19 cellular contexts compared by ENCODE assay signal in the genomic region with DNA sequence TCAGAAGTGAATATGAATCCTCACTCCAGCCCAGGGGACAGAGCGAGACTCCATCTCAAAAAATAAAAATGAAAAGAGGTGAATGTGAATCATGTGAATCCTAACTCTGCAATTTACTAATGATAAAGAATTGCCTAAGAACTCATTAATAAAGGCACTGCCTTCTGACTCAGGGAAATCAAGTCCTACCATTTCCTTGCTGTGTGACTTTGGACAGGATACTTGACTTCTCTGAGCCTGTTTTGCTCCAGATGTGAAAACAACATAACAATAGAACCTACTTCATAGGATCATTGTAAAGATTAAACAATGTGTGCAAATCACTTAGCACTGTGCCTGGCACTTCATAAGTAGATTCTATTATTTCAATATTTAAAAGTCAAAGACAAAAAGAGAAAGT. TPM values are rescaled to one million over a fixed set of nuclear protein-coding genes. Genes with fewer than 3 reads are reported as not detected.
A peak's percentile ranks its signal among the peaks of the same experiment; 100 is the strongest.
DNase-seq lines count a peak whose midpoint lies in the region; ATAC-seq, FAIRE-seq and TF ChIP-seq lines count a peak whose summit lies in the region.
"Had no signal": no experiment of that assay in that cellular context is flagged by ENCODE, and none has a peak within 500 bp of the region (broad histone marks: within the 10 kb centered on the region; RNA-seq: fewer than 3 reads in every experiment).

No MANE protein-coding gene starts in this region.

- no peak overlapping the region for H3K56ac ChIP-seq in H1 (replicated peaks; ENCODE audit: insufficient read length, low read depth, low read length)

- no peak overlapping the region for H4K8ac ChIP-seq in H1 (ENCODE audit: extremely low read depth, insufficient read depth, low read length)

- H3K4me1 ChIP-seq in ACC112 (ENCODE audit: control insufficient read depth, insufficient read depth, low read length, unreplicated experiment) (peaks cover 27% of the 10 kb centered on the region), HUES6 (ENCODE audit: control insufficient read depth, insufficient read depth, low read length) (peaks cover 13% of the 10 kb centered on the region), H1 (replicated peaks in 1 of 4; ENCODE audit: control insufficient read depth in 3 of 4, insufficient read depth in 4 of 4, low read length in 3 of 4) (peaks cover 0 to 12% (median 7%) of the 10 kb centered on the region in 4 experiments; a peak in 5 of 7 replicates), osteoblast (ENCODE audit: insufficient read depth, low read length) (peaks cover 16% of the 10 kb centered on the region), pancreas (no peaks in the 10 kb centered on the region)

- no peaks in the 10 kb centered on the region for H3K79me1 ChIP-seq in H1 (ENCODE audit: low read depth, low read length)

- H3K27me3 ChIP-seq in ACC112 (ENCODE audit: insufficient read depth, low read length) (no peaks in the 10 kb centered on the region), HUES6 (ENCODE audit: control insufficient read depth, insufficient read depth, low read length) (no peaks in the 10 kb centered on the region), H1 (replicated peaks in 1 of 4; ENCODE audit: control insufficient read depth in 3 of 4, extremely low read depth in 1 of 4, insufficient read depth in 3 of 4, low read length in 3 of 4) (no peaks in the 10 kb centered on the region), osteoblast (ENCODE audit: insufficient read depth, low read length) (no peaks in the 10 kb centered on the region), pancreas (no peaks in the 10 kb centered on the region)

- peak overlapping the region; percentile 89; the same call in 1 of the 2 replicates for H2BK5ac ChIP-seq in H1 (ENCODE audit: low read depth, low read length)

- no peak overlapping the region; the same call in 1 of the 2 replicates for H3K18ac ChIP-seq in H1 (ENCODE audit: extremely low read depth, low read length)

- no peak for TF ChIP-seq CTCF in H1 (IDR thresholded peaks at IDR 0.05; ENCODE audit: control extremely low read depth in 1 of 3, insufficient read depth in 1 of 3, low read depth in 1 of 3, low read length in 3 of 3)
- TF ChIP-seq CTCF in osteoblast (IDR thresholded peaks at IDR 0.05; ENCODE audit: extremely low read depth, low read depth, low read length) = no peak
- no peak for TF ChIP-seq CTCF in pancreas (IDR thresholded peaks at IDR 0.05)
- no peak for TF ChIP-seq CTCF in omental fat pad (IDR thresholded peaks at IDR 0.05)

- H2BK15ac ChIP-seq in H1 (ENCODE audit: low read length) = no peak overlapping the region

- H3K4ac ChIP-seq in H1 (replicated peaks; ENCODE audit: insufficient read length, low read depth, low read length) = no peak overlapping the region

- H3K23me2 ChIP-seq in H1 (ENCODE audit: low read depth, low read length) = 0 out of 2 replicates have a peak, but pooled peaks cover 1% of the 10 kb centered on the region

- intact Hi-C loops in pancreas (cut with DNase I) = no loop called here

- WGBS in H1 (ENCODE audit: extremely low coverage in 1 of 2, insufficient coverage in 1 of 2, insufficient read length in 1 of 2, insufficient replicate concordance in 2 of 2, low coverage in 1 of 2, low lambda C conversion rate in 2 of 2, missing lambda C conversion rate in 1 of 2), 2 experiments = 50% methylated on average over 1 of the region's 1 CpG; no CpG with 5 or more reads in 1 of the 2 experiments
- WGBS in pancreas, 2 donors = 92 to 94% methylated on average over 1 of the region's 1 CpG

- DNase-seq in H1 (ENCODE audit: low read depth in 1 of 2, low spot score in 2 of 2) (no peak), osteoblast (ENCODE audit: insufficient read length, low spot score, missing footprints) (no peak), pancreas (no peak), omental fat pad (ENCODE audit: low spot score) (no peak), NCI-H128 (lab: John Stamatoyannopoulos, UW; ENCODE audit: unreplicated experiment) (no peak)
- no peak for DNase-seq in stimulated activated CD8-positive, alpha-beta memory T cell treated with anti-CD3 and anti-CD28 coated beads, Interleukin-4, amount 100 ng/mL, for 48 hours
- DNase-seq: CD4-positive, alpha-beta memory T cell; DMS153; GF-D8; NCI-H1092 treated with DMSO at 0.1 percent for 48 hours; NCI-H1694; NCI-H2081 treated with DMSO at 0.1 percent for 48 hours; NCI-H748 treated with DMSO at 0.1 percent for 48 hours had no signal

- CTCF ChIA-PET in H1 (lab: Charles Lee; ENCODE audit: partially characterized antibody) = interaction anchor here (0.7 to 2.4 kb wide), 4 partner anchors 8 to 34 kb away, joined by 3 to 7 read pairs (median 6); no protein-coding TSS in a partner anchor

- H3K4me3 ChIP-seq in ACC112 (ENCODE audit: low read depth, low read length) = no peak overlapping the region
- H3K4me3 ChIP-seq in HUES6 (ENCODE audit: low read depth, low read length) = no peak overlapping the region
- peak overlapping the region in 1 of 4 experiments; percentile 39; a peak in 1 of 8 replicates for H3K4me3 ChIP-seq in H1 (ENCODE audit: extremely low read depth in 1 of 4, insufficient read depth in 2 of 4, low read depth in 3 of 4, low read length in 4 of 4)
- no peak overlapping the region for H3K4me3 ChIP-seq in osteoblast (ENCODE audit: insufficient read depth, low read length)
- no peak overlapping the region for H3K4me3 ChIP-seq in pancreas
- H3K4me3 ChIP-seq: SK-N-MC had no signal

- no peak overlapping the region for H2BK12ac ChIP-seq in H1 (ENCODE audit: low read depth, low read length)

- H2BK20ac ChIP-seq in H1 (ENCODE audit: low read length) = no peak overlapping the region

- H3K14ac ChIP-seq in H1 (ENCODE audit: insufficient read length) = no peak overlapping the region

- no peak for TF ChIP-seq POLR2A in H1 (IDR thresholded peaks at IDR 0.05; ENCODE audit: control extremely low read depth in 1 of 2, low read depth in 2 of 2, low read length in 2 of 2)

- no peaks in the 10 kb centered on the region for H3K9me3 ChIP-seq in HUES6 (ENCODE audit: control insufficient read depth, insufficient read depth, low read depth, low read length)
- no peaks in the 10 kb centered on the region for H3K9me3 ChIP-seq in H1 (ENCODE audit: insufficient read depth in 2 of 2, low read depth in 1 of 2, low read length in 1 of 2)
- H3K9me3 ChIP-seq in osteoblast (ENCODE audit: low read depth, low read length) = no peaks in the 10 kb centered on the region
- H3K9me3 ChIP-seq in pancreas = no peaks in the 10 kb centered on the region

- no peak overlapping the region for H3K9ac ChIP-seq in HUES6 (ENCODE audit: low read length)
- H3K9ac ChIP-seq in H1 (replicated peaks in 1 of 4; ENCODE audit: extremely low read depth in 1 of 4, low read depth in 3 of 4, low read length in 3 of 4) = no peak overlapping the region

- no peak overlapping the region for H2AK5ac ChIP-seq in H1 (ENCODE audit: low read depth, low read length)

- H3K36me3 ChIP-seq in ACC112 (ENCODE audit: insufficient read depth, low read length) (no peaks in the 10 kb centered on the region), HUES6 (ENCODE audit: control insufficient read depth, insufficient read depth, low read length) (no peaks in the 10 kb centered on the region), H1 (ENCODE audit: control insufficient read depth in 2 of 4, insufficient read depth in 4 of 4, low read length in 3 of 4) (no peaks in the 10 kb centered on the region; a peak in 1 of 8 replicates), osteoblast (ENCODE audit: insufficient read depth, low read length) (no peaks in the 10 kb centered on the region), pancreas (no peaks in the 10 kb centered on the region)

- no peak overlapping the region for H4K91ac ChIP-seq in H1 (replicated peaks; ENCODE audit: insufficient read length, low read length)

- TF ChIP-seq EP300 in H1 (IDR thresholded peaks at IDR 0.05; ENCODE audit: borderline replicate concordance in 1 of 2, low read depth in 2 of 2, low read length in 2 of 2) = no peak

- H3K23ac ChIP-seq in H1 (ENCODE audit: insufficient read length) = no peak overlapping the region

- peak overlapping the region; percentile 23 for H4K5ac ChIP-seq in H1 (ENCODE audit: insufficient read length, low read depth, low read length)

- no peaks in the 10 kb centered on the region for H4K20me1 ChIP-seq in H1 (replicated peaks in 1 of 2; ENCODE audit: control insufficient read depth in 1 of 2, insufficient read depth in 2 of 2, low read length in 2 of 2)
- no peaks in the 10 kb centered on the region for H4K20me1 ChIP-seq in osteoblast (ENCODE audit: insufficient read depth, low read length)

- ATAC-seq in pancreas = no peak
- ATAC-seq in omental fat pad (ENCODE audit: low FRiP score) = no peak

- peak overlapping the region; percentile 88 for H2AFZ ChIP-seq in ACC112 (ENCODE audit: low read length, unreplicated experiment)
- H2AFZ ChIP-seq in H1 (ENCODE audit: low read length) = no peak overlapping the region
- no peak overlapping the region for H2AFZ ChIP-seq in osteoblast (ENCODE audit: low read length)

- H3K4me2 ChIP-seq in H1 (ENCODE audit: insufficient read depth in 1 of 2, low read depth in 2 of 2, low read length in 2 of 2) (peak overlapping the region; percentile 35 to 65), osteoblast (ENCODE audit: insufficient read depth, low read length) (no peak overlapping the region)

- peak; percentile 45 for FAIRE-seq in H1 (lab: Jason Lieb, UNC)
- no peak for FAIRE-seq in pancreas (lab: Jason Lieb, UNC)
- FAIRE-seq: GM19239, H54 had no signal

- POLR2A ChIA-PET in H1 (lab: Charles Lee; ENCODE audit: partially characterized antibody) = interaction anchor here (1.2 to 2.3 kb wide), 7 partner anchors 9 to 54 kb away, joined by 3 to 20 read pairs (median 6); partner anchors contain the start of gene PWWP2A

- no peaks in the 10 kb centered on the region for H3K79me2 ChIP-seq in ACC112 (ENCODE audit: control insufficient read depth, insufficient read depth, low read length, unreplicated experiment)
- H3K79me2 ChIP-seq in H1 (ENCODE audit: control insufficient read depth in 1 of 2, insufficient read depth in 2 of 2, low read length in 2 of 2) = no peaks in the 10 kb centered on the region
- H3K79me2 ChIP-seq in osteoblast (ENCODE audit: insufficient read depth, low read length) = no peaks in the 10 kb centered on the region

- H2BK120ac ChIP-seq in H1 (replicated peaks; ENCODE audit: low read depth, low read length) = no peak overlapping the region

- TF ChIP-seq RAD21 in H1 (IDR thresholded peaks at IDR 0.05 in 1 of 2, conservative IDR thresholded peaks at IDR 0.05 in 1 of 2; ENCODE audit: low read depth in 2 of 2, low read length in 2 of 2) = no peak

- H3K27ac ChIP-seq in ACC112 (ENCODE audit: low read depth, low read length) = peak overlapping the region; percentile 89
- H3K27ac ChIP-seq in HUES6 (ENCODE audit: low read depth, low read length) = 0 out of 2 replicates have a peak overlapping the region, but pooled peaks have one; percentile 15
- H3K27ac ChIP-seq in H1 (ENCODE audit: low read depth, low read length) = no peak overlapping the region
- peak overlapping the region; percentile 37 for H3K27ac ChIP-seq in osteoblast (ENCODE audit: low read depth, low read length)
- H3K27ac ChIP-seq in pancreas = no peak overlapping the region
- H3K27ac ChIP-seq: HL-60, SK-N-MC had no signal

RNA-seq across cellular contexts. Expression of gene PWWP2A, which starts 15.1 kb away (rescaled TPM):
- 60.0 and 63.0 TPM in 2 replicates for total RNA-seq in H1 (2021; fragmentation: NEBNext Ultra II Directional; extraction: Animal tissue kit (Norgen Biotek cat#: 25700))
- polyA plus RNA-seq in H1 (2011; rRNA removed) (16.9 and 18.5 TPM in 2 replicates), pancreas (1 to 10 TPM; 7.9 to 9.7 TPM)
- polyA plus RNA-seq in H1 (2011; cell fraction: cytosol; rRNA removed) = 22.2 TPM
- polyA plus RNA-seq in H1 (2011; cell fraction: nucleus; rRNA removed) = 25.5 TPM
- 29.4 to 43.1 TPM (median 36.3 TPM) in 4 replicates for polyA plus RNA-seq in H1 (2012, experiment 1 of 2)
- 6.0 TPM for polyA plus RNA-seq in H1 (2012, experiment 2 of 2)
- 42.3 TPM for polyA plus RNA-seq in H1 (2013, experiment 1 of 2)
- polyA plus RNA-seq in H1 (2013, experiment 2 of 2) = 40.8 TPM
- 38.0 and 38.8 TPM in 2 replicates for polyA minus RNA-seq in H1 (2011; rRNA and poly(A)+ RNA removed)
- 25.3 TPM for polyA minus RNA-seq in H1 (2011; cell fraction: cytosol; rRNA and poly(A)+ RNA removed)
- polyA minus RNA-seq in H1 (2011; cell fraction: nucleus; rRNA and poly(A)+ RNA removed) = 40.5 TPM
- total RNA-seq in osteoblast (23.6 and 26.8 TPM in 2 replicates), pancreas (10 to 100 TPM in 4 of 6 donors, 1 to 10 TPM in 2; 8.3 to 14.5 (median 11.8) TPM), omental fat pad (10 to 100 TPM; 18.3 to 47.4 (median 24.4) TPM)

Comparison
In these comparisons a context has a peak if more than half of its experiments do, and no peak if none do; other contexts are left out.
1. H3K27ac ChIP-seq: peak in ACC112 (single experiment), HUES6 (single experiment) and osteoblast (single experiment); none in H1 (single experiment) and pancreas (0 of 4).